1 cellular context compared by ENCODE assay signal in the genomic region with DNA sequence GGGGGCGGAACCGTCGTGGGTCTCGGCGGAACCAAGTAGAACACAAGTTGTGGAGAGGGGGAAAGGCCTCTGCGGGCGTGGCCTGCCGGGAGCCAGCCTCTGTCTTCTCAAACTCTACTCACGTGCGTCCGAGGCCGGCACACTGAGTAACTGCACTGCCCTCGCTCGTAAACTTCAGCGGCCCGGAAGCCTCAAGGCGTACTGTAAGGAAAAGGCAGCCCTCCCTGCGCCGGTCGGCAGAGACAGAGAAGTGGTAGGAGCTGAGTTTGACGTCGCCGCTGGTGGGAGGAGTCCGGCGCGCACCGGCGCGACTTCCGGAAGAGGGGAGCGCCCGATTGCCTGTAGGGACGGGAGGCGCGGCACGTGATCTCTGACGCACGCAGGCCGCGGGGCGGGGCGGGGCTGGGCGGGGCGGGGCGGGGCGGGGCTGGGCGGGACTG.
A peak's percentile ranks its signal among the peaks of the same experiment; 100 is the strongest.
TF ChIP-seq lines count a peak whose summit lies in the region.

Gene FBXO33 (minus strand): TSS at position 255 of the 440 bp plus-strand sequence. CDS start 271 bp downstream, outside the sequence.

TF ChIP-seq in HepG2, 621 proteins besides CTCF, POLR2A, EP300 and RAD21 (continued from another document and continues in another):
- TF ChIP-seq MAFF (IDR thresholded peaks at IDR 0.05; ENCODE audit: low read depth, low read length) (peak; percentile 34; the same call in 1 of the 2 replicates), NFATC3 (CRISPR knock-in tag; IDR thresholded peaks at IDR 0.05) (peak; percentile 80; the same call in 1 of the 2 replicates), ZSCAN31 (CRISPR knock-in tag; IDR thresholded peaks at IDR 0.05; ENCODE audit: low read depth) (peak; percentile 94), POGZ (CRISPR knock-in tag; IDR thresholded peaks at IDR 0.05) (0 out of 2 replicates have a peak, but pooled peaks have one; percentile 68), ZNF382 (CRISPR knock-in tag; IDR thresholded peaks at IDR 0.05; ENCODE audit: borderline replicate concordance) (no peak), HOXD1 (CRISPR knock-in tag; IDR thresholded peaks at IDR 0.05) (no peak), ZNF264 (CRISPR knock-in tag; IDR thresholded peaks at IDR 0.05) (no peak; the same call in 1 of the 2 replicates), RFX1 (IDR thresholded peaks at IDR 0.05) (no peak), TBX2 (CRISPR knock-in tag; IDR thresholded peaks at IDR 0.05; ENCODE audit: borderline replicate concordance) (no peak), RXRB (CRISPR knock-in tag; IDR thresholded peaks at IDR 0.05; ENCODE audit: borderline replicate concordance) (peak; percentile 74), TEAD2 (CRISPR knock-in tag; IDR thresholded peaks at IDR 0.05) (no peak), XBP1 (CRISPR knock-in tag; IDR thresholded peaks at IDR 0.05) (no peak), KLF9 (CRISPR knock-in tag; IDR thresholded peaks at IDR 0.05; ENCODE audit: low read depth) (0 out of 2 replicates have a peak, but pooled peaks have one; percentile 28), TRIM24 (CRISPR knock-in tag; IDR thresholded peaks at IDR 0.05) (no peak), MED1 (CRISPR knock-in tag; IDR thresholded peaks at IDR 0.05) (no peak; the same call in 1 of the 2 replicates), ARNTL (CRISPR knock-in tag; IDR thresholded peaks at IDR 0.05) (peak; percentile 50; the same call in 1 of the 2 replicates), ZNF777 (CRISPR knock-in tag; IDR thresholded peaks at IDR 0.05) (no peak; the same call in 1 of the 2 replicates), ZNF879 (CRISPR knock-in tag; IDR thresholded peaks at IDR 0.05) (no peak), ZBTB4 (CRISPR knock-in tag; IDR thresholded peaks at IDR 0.05; ENCODE audit: borderline replicate concordance) (no peak), ZNF3 (CRISPR knock-in tag; IDR thresholded peaks at IDR 0.05) (no peak), FOSL2 (CRISPR knock-in tag; IDR thresholded peaks at IDR 0.05) (peak; percentile 66), LRRFIP1 (CRISPR knock-in tag; conservative IDR thresholded peaks at IDR 0.05) (0 out of 2 replicates have a peak, but pooled peaks have one; percentile 90), NFKB2 (CRISPR knock-in tag; IDR thresholded peaks at IDR 0.05; ENCODE audit: borderline replicate concordance) (peak; percentile 15; the same call in 1 of the 2 replicates), CEBPB (IDR thresholded peaks at IDR 0.05; ENCODE audit: borderline replicate concordance, low read depth, low read length) (no peak), FOXJ3 (CRISPR knock-in tag; IDR thresholded peaks at IDR 0.05; ENCODE audit: borderline replicate concordance) (no peak), ZNF615 (CRISPR knock-in tag; IDR thresholded peaks at IDR 0.05; ENCODE audit: borderline replicate concordance) (no peak), ZNF678 (CRISPR knock-in tag; IDR thresholded peaks at IDR 0.05) (no peak), ZNF383 (CRISPR knock-in tag; IDR thresholded peaks at IDR 0.05; ENCODE audit: borderline replicate concordance) (no peak), SNAPC5 (CRISPR knock-in tag; IDR thresholded peaks at IDR 0.05; ENCODE audit: borderline replicate concordance) (no peak), ZNF501 (CRISPR knock-in tag; IDR thresholded peaks at IDR 0.05) (no peak; the same call in none of the 2 replicates), SNAPC2 (CRISPR knock-in tag; IDR thresholded peaks at IDR 0.05) (no peak), ETV6 (CRISPR knock-in tag; conservative IDR thresholded peaks at IDR 0.05) (no peak; the same call in 1 of the 2 replicates), TBL1XR1 (IDR thresholded peaks at IDR 0.05; ENCODE audit: borderline replicate concordance, low read length, partially characterized antibody) (peak; percentile 61), PAF1 (CRISPR knock-in tag; IDR thresholded peaks at IDR 0.05) (no peak), ARNT (IDR thresholded peaks at IDR 0.05) (no peak), FOSL1 (CRISPR knock-in tag; IDR thresholded peaks at IDR 0.05; ENCODE audit: borderline replicate concordance) (no peak), PRDM10 (CRISPR knock-in tag; IDR thresholded peaks at IDR 0.05; ENCODE audit: low read depth) (peak; percentile 98), HMG20A (CRISPR knock-in tag; IDR thresholded peaks at IDR 0.05; ENCODE audit: borderline replicate concordance) (no peak)
- TF ChIP-seq, protein P1, sequence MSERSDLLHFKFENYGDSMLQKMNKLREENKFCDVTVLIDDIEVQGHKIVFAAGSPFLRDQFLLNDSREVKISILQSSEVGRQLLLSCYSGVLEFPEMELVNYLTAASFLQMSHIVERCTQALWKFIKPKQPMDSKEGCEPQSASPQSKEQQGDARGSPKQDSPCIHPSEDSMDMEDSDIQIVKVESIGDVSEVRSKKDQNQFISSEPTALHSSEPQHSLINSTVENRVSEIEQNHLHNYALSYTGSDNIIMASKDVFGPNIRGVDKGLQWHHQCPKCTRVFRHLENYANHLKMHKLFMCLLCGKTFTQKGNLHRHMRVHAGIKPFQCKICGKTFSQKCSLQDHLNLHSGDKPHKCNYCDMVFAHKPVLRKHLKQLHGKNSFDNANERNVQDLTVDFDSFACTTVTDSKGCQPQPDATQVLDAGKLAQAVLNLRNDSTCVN (CRISPR knock-in tag; IDR thresholded peaks at IDR 0.05; ENCODE audit: borderline replicate concordance), result peak; percentile 76; the same call in 1 of the 2 replicates
- TF ChIP-seq, protein P2, sequence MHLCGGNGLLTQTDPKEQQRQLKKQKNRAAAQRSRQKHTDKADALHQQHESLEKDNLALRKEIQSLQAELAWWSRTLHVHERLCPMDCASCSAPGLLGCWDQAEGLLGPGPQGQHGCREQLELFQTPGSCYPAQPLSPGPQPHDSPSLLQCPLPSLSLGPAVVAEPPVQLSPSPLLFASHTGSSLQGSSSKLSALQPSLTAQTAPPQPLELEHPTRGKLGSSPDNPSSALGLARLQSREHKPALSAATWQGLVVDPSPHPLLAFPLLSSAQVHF (CRISPR knock-in tag; IDR thresholded peaks at IDR 0.05), result no peak
- TF ChIP-seq, protein P3, sequence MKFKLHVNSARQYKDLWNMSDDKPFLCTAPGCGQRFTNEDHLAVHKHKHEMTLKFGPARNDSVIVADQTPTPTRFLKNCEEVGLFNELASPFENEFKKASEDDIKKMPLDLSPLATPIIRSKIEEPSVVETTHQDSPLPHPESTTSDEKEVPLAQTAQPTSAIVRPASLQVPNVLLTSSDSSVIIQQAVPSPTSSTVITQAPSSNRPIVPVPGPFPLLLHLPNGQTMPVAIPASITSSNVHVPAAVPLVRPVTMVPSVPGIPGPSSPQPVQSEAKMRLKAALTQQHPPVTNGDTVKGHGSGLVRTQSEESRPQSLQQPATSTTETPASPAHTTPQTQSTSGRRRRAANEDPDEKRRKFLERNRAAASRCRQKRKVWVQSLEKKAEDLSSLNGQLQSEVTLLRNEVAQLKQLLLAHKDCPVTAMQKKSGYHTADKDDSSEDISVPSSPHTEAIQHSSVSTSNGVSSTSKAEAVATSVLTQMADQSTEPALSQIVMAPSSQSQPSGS (CRISPR knock-in tag; IDR thresholded peaks at IDR 0.05), result peak; percentile 86
- TF ChIP-seq, protein P4, sequence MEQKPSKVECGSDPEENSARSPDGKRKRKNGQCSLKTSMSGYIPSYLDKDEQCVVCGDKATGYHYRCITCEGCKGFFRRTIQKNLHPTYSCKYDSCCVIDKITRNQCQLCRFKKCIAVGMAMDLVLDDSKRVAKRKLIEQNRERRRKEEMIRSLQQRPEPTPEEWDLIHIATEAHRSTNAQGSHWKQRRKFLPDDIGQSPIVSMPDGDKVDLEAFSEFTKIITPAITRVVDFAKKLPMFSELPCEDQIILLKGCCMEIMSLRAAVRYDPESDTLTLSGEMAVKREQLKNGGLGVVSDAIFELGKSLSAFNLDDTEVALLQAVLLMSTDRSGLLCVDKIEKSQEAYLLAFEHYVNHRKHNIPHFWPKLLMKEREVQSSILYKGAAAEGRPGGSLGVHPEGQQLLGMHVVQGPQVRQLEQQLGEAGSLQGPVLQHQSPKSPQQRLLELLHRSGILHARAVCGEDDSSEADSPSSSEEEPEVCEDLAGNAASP (CRISPR knock-in tag; IDR thresholded peaks at IDR 0.05; ENCODE audit: borderline replicate concordance), result peak; percentile 78
- TF ChIP-seq, protein P5, sequence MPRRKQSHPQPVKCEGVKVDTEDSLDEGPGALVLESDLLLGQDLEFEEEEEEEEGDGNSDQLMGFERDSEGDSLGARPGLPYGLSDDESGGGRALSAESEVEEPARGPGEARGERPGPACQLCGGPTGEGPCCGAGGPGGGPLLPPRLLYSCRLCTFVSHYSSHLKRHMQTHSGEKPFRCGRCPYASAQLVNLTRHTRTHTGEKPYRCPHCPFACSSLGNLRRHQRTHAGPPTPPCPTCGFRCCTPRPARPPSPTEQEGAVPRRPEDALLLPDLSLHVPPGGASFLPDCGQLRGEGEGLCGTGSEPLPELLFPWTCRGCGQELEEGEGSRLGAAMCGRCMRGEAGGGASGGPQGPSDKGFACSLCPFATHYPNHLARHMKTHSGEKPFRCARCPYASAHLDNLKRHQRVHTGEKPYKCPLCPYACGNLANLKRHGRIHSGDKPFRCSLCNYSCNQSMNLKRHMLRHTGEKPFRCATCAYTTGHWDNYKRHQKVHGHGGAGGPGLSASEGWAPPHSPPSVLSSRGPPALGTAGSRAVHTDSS (CRISPR knock-in tag; conservative IDR thresholded peaks at IDR 0.05), result peak; percentile 99; the same call in 1 of the 2 replicates
- TF ChIP-seq, protein P6, sequence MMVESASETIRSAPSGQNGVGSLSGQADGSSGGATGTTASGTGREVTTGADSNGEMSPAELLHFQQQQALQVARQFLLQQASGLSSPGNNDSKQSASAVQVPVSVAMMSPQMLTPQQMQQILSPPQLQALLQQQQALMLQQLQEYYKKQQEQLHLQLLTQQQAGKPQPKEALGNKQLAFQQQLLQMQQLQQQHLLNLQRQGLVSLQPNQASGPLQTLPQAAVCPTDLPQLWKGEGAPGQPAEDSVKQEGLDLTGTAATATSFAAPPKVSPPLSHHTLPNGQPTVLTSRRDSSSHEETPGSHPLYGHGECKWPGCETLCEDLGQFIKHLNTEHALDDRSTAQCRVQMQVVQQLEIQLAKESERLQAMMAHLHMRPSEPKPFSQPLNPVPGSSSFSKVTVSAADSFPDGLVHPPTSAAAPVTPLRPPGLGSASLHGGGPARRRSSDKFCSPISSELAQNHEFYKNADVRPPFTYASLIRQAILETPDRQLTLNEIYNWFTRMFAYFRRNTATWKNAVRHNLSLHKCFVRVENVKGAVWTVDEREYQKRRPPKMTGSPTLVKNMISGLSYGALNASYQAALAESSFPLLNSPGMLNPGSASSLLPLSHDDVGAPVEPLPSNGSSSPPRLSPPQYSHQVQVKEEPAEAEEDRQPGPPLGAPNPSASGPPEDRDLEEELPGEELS (CRISPR knock-in tag; IDR thresholded peaks at IDR 0.05), result peak; percentile 71
